Comparison of ENCODE assay signal across 1 cellular context in genomic region chr10:66192162-66192834, GRCh38.
TF ChIP-seq lines count a peak whose summit lies in the region.

No MANE protein-coding gene starts in this region.

TF ChIP-seq in K562, 482 proteins besides CTCF, POLR2A, EP300 and RAD21 (continued from another document):
- TF ChIP-seq ZNF41 (CRISPR knock-in tag; conservative IDR thresholded peaks at IDR 0.05), result no peak
- no peak for TF ChIP-seq PYGO2 (tag; IDR thresholded peaks at IDR 0.05)
